8 cellular contexts compared by ENCODE assay signal in the genomic region with DNA sequence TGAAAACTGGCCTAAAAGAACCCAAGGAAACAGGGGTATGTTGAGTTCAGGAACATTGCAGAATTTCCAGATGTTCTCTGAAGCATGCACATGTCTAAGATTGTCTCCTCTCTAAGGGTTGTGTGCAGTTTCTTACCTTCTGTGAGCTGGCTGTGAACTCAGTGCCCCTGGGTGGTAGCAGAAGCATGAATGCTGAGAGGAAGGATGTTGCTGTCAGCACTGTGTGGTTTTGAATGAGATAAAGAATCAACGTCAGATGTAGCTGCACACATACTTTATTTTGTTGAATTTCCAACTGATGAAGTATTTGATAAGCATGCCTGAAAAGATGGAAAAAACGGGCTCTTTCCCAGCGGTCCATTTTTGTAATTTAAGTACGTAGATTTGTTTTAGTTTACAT. TPM values are rescaled to one million over a fixed set of nuclear protein-coding genes. Genes with fewer than 3 reads are reported as not detected.
DNase-seq lines count a peak whose midpoint lies in the region; ATAC-seq, FAIRE-seq and TF ChIP-seq lines count a peak whose summit lies in the region.
"Had no signal": no experiment of that assay in that cellular context is flagged by ENCODE, and none has a peak within 500 bp of the region (broad histone marks: within the 10 kb centered on the region; RNA-seq: fewer than 3 reads in every experiment).

No MANE protein-coding gene starts in this region.

- peak overlapping the region; percentile 18 for H3K4me3 Mint-ChIP-seq in astrocyte (ENCODE audit: unreplicated experiment)

- H3K27ac ChIP-seq in astrocyte (ENCODE audit: low read depth, low read length) (peak overlapping the region; percentile 85), small intestine (ENCODE audit: low read depth in 1 of 2, low read length in 1 of 2) (peak overlapping the region in 1 of 2 donors; percentile 29), trophoblast cell (ENCODE audit: low read depth, low read length) (no peak overlapping the region)
- H3K27ac ChIP-seq: tibial artery had no signal

- H3K4me3 ChIP-seq in astrocyte (ENCODE audit: insufficient read depth, low read depth, low read length): no peak overlapping the region
- no peak overlapping the region for H3K4me3 ChIP-seq in small intestine (ENCODE audit: low read depth in 1 of 2, low read length in 2 of 2)
- no peak overlapping the region for H3K4me3 ChIP-seq in trophoblast cell (ENCODE audit: low read depth, low read length)
- H3K4me3 ChIP-seq: tibial artery had no signal

- DNase-seq in HT1080 (ENCODE audit: low read depth): peak; percentile 42
- DNase-seq in T-helper 2 cell: peak in 3 of 5 experiments; percentile 20 to 93 (median 51)
- peak; percentile 88 for DNase-seq in astrocyte (ENCODE audit: low read depth)
- DNase-seq in small intestine: peak; percentile 30
- DNase-seq in trophoblast cell: no peak
- DNase-seq in superior temporal gyrus (ENCODE audit: extremely low spot score): no peak
- DNase-seq: tibial artery had no signal

- no peak overlapping the region for H3K4ac ChIP-seq in trophoblast cell (ENCODE audit: low read depth, low read length)

- H3K9me3 Mint-ChIP-seq in astrocyte (ENCODE audit: unreplicated experiment): peaks cover 6% of the 10 kb centered on the region

- H3K27ac Mint-ChIP-seq in astrocyte (ENCODE audit: unreplicated experiment): peak overlapping the region; percentile 35

- no peaks in the 10 kb centered on the region for H3K79me2 ChIP-seq in astrocyte (ENCODE audit: insufficient read depth, low read length)
- H3K79me2 ChIP-seq in trophoblast cell (ENCODE audit: control insufficient read depth, insufficient read depth, low read length, poor library complexity): no peaks in the 10 kb centered on the region

- H3K36me3 Mint-ChIP-seq in astrocyte (ENCODE audit: low read depth, unreplicated experiment): no peaks in the 10 kb centered on the region

- H3K36me3 ChIP-seq in astrocyte (ENCODE audit: insufficient read depth, low read length) (no peaks in the 10 kb centered on the region), small intestine (ENCODE audit: control insufficient read depth in 2 of 2, insufficient read depth in 2 of 2, low read length in 2 of 2) (peaks cover 0 to 2% of the 10 kb centered on the region in 2 donors), trophoblast cell (ENCODE audit: control insufficient read depth in 1 of 2, insufficient read depth in 2 of 2, low read length in 2 of 2) (no peaks in the 10 kb centered on the region)
- H3K36me3 ChIP-seq: tibial artery had no signal

- no peak overlapping the region for H2AFZ ChIP-seq in astrocyte (ENCODE audit: low read depth, low read length)
- no peak overlapping the region for H2AFZ ChIP-seq in trophoblast cell (ENCODE audit: insufficient read depth, low read length, poor library complexity)

- H3K9me3 ChIP-seq in astrocyte (ENCODE audit: insufficient read depth, low read depth, low read length) (no peaks in the 10 kb centered on the region), small intestine (ENCODE audit: control insufficient read depth, low read depth) (no peaks in the 10 kb centered on the region), trophoblast cell (ENCODE audit: insufficient read depth, low read depth, low read length) (peaks cover 2% of the 10 kb centered on the region)
- H3K9me3 ChIP-seq: tibial artery had no signal

- no peak overlapping the region for H4K91ac ChIP-seq in trophoblast cell (ENCODE audit: low read depth, low read length)

- H4K12ac ChIP-seq in trophoblast cell (ENCODE audit: low read depth, low read length): no peak overlapping the region

- H3K4me2 ChIP-seq in astrocyte (ENCODE audit: low read length) (peak overlapping the region; percentile 34), trophoblast cell (ENCODE audit: low read length) (no peak overlapping the region)

- H3K18ac ChIP-seq in trophoblast cell (ENCODE audit: low read length): no peak overlapping the region

- H3K27me3 ChIP-seq in astrocyte (ENCODE audit: insufficient read depth, low read length): no peaks in the 10 kb centered on the region
- H3K27me3 ChIP-seq in small intestine (ENCODE audit: control insufficient read depth in 2 of 2, insufficient read depth in 2 of 2, low read length in 2 of 2): no peaks in the 10 kb centered on the region
- H3K27me3 ChIP-seq in trophoblast cell (ENCODE audit: insufficient read depth, low read length): no peaks in the 10 kb centered on the region
- H3K27me3 ChIP-seq: tibial artery had no signal

- WGBS in small intestine, 3 donors: 60 to 74% (median 66%) methylated on average over 4 of the region's 4 CpGs
- no CpG with 5 or more reads among the region's 4 CpGs for WGBS in trophoblast cell (ENCODE audit: extremely low coverage, insufficient coverage, insufficient read length)

- no peaks in the 10 kb centered on the region for H3K79me1 ChIP-seq in trophoblast cell (ENCODE audit: low read length)

- no peak overlapping the region for H4K8ac ChIP-seq in trophoblast cell (ENCODE audit: low read depth, low read length)

- no peak overlapping the region for H3K23ac ChIP-seq in trophoblast cell (ENCODE audit: low read length)

- H3K27me3 Mint-ChIP-seq in astrocyte (ENCODE audit: low read depth, unreplicated experiment): no peaks in the 10 kb centered on the region

- peaks cover 32% of the 10 kb centered on the region for H3K4me1 Mint-ChIP-seq in astrocyte (ENCODE audit: low read depth, unreplicated experiment)

- no peak overlapping the region for H2AK5ac ChIP-seq in trophoblast cell (ENCODE audit: low read length)

- no peaks in the 10 kb centered on the region for H4K20me1 ChIP-seq in astrocyte (ENCODE audit: insufficient read depth, low read length)

- no peak for ATAC-seq in GM18511 (IDR thresholded peaks at IDR 0.05; ENCODE audit: unreplicated experiment)

- H3K4me1 ChIP-seq in astrocyte (ENCODE audit: insufficient read depth, low read length) (peaks cover 30% of the 10 kb centered on the region), small intestine (ENCODE audit: control insufficient read depth in 2 of 2, insufficient read depth in 1 of 2, low read depth in 1 of 2, low read length in 1 of 2) (no peaks in the 10 kb centered on the region), trophoblast cell (ENCODE audit: control insufficient read depth in 1 of 2, insufficient read depth in 2 of 2, low read length in 2 of 2) (no peaks in the 10 kb centered on the region)
- H3K4me1 ChIP-seq: tibial artery had no signal

- no peak for TF ChIP-seq CTCF in astrocyte (IDR thresholded peaks at IDR 0.05; ENCODE audit: insufficient read depth, low read depth, low read length)

- no peak overlapping the region for H3K14ac ChIP-seq in trophoblast cell (ENCODE audit: low read length)

- no peak overlapping the region for H2BK12ac ChIP-seq in trophoblast cell (ENCODE audit: low read length)

- H2BK5ac ChIP-seq in trophoblast cell (ENCODE audit: low read depth, low read length, poor library complexity): no peak overlapping the region

- H3K9ac ChIP-seq in astrocyte (ENCODE audit: low read length): peak overlapping the region; percentile 56
- no peak overlapping the region for H3K9ac ChIP-seq in trophoblast cell (ENCODE audit: low read length)

- H2BK120ac ChIP-seq in trophoblast cell (ENCODE audit: insufficient read depth, low read length, poor library complexity): no peak overlapping the region

- FAIRE-seq in astrocyte (lab: Jason Lieb, UNC) (no peak), small intestine (lab: Jason Lieb, UNC) (no peak)

RNA-seq across cellular contexts. Expression of gene CD38, which starts 23.8 kb away (rescaled TPM):
- 0.06 and 0.23 TPM in 2 replicates for total RNA-seq in HT1080 (2014; rRNA removed; shearing (Covaris generic))
- polyA plus RNA-seq in HT1080 (2015; cell fraction: cytosol; rRNA removed): 0.05 and 0.06 TPM in 2 replicates
- 0.13 and 0.18 TPM in 2 replicates for polyA plus RNA-seq in HT1080 (2015; cell fraction: nucleus; rRNA removed)
- 0.94 and 1.0 TPM in 2 replicates for total RNA-seq in astrocyte
- polyA plus RNA-seq in small intestine: 1 to 10 TPM in 2 of 3 donors, under 1 TPM in 1; under 0.01 to 2.5 (median 1.6) TPM
- 0.01 and 0.03 TPM in 2 replicates for polyA plus RNA-seq in trophoblast cell (2013)

RNA-seq across cellular contexts. Expression of gene BST1, which starts 51.5 kb away (rescaled TPM):
- total RNA-seq in HT1080 (2014; rRNA removed; shearing (Covaris generic)): 0.13 and 0.43 TPM in 2 replicates
- polyA plus RNA-seq in HT1080 (2015; cell fraction: cytosol; rRNA removed): 0.33 and 0.49 TPM in 2 replicates
- polyA plus RNA-seq in HT1080 (2015; cell fraction: nucleus; rRNA removed): 0.17 TPM in 1 of 2 replicates, not detected in the other
- 19.5 and 24.5 TPM in 2 replicates for total RNA-seq in astrocyte
- 10 to 100 TPM; 13.4 to 83.8 (median 74.7) TPM for polyA plus RNA-seq in small intestine
- 0.24 and 0.40 TPM in 2 replicates for polyA plus RNA-seq in trophoblast cell (2013)

Comparison
In these comparisons a context has a peak if more than half of its experiments do, and no peak if none do; other contexts are left out.
1. DNase-seq: peak in HT1080 (single experiment), T-helper 2 cell (3 of 5), astrocyte (single experiment) and small intestine (single experiment); none in trophoblast cell (0 of 2) and superior temporal gyrus (single experiment).
2. RNA of gene BST1, which starts 51.5 kb away (total RNA-seq): 19.5 to 24.5 TPM in astrocyte; 0.13 to 0.43 TPM in HT1080; every median in the first group is over 10 times any median in the second.